In the genomic region with DNA sequence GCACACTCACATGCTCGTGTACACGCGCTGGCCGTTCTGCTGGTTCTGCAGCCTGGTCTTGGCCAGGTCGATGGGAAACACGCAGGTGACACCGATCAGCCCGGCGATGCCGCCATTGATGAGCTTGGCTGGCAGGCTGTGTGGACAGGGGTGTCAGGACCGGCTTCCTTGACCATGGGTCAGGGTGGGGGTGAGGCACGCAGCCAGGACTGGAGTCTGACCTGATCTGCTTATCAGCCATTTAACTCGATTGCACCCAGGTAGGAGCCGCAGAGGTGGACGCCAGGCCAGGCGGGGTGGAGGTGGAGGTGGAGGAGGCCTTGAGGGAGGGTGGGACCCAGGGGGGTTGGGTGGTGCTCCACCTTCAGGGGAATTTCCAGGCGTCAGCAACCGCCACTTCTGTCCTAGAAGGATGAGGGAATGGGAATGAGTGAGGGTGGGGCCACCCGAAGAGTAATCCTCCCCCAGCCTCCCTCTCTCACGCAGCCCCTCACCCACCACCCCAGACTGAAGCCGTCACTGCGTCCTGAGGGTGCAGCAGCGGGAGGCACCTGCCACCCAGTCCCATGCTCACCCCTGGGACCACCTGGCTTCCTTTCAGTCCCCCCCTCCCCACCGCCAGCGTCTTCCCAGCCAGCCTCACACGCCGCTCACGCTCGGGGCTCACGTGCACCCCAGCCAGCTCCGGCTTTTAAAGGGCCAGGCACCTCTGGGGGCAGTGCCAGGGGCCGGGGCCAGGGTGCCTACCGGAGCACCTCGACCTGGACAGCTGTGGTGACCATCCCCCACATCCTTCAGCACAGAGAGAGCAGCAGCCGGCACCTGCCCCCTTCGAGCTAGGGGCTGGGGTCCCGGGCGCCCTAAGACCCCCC, we compare ENCODE assay signal across 9 cellular contexts. TPM values are rescaled to one million over a fixed set of nuclear protein-coding genes. Genes with fewer than 3 reads are reported as not detected.
DNase-seq lines count a peak whose midpoint lies in the region; ATAC-seq and TF ChIP-seq lines count a peak whose summit lies in the region.
"Had no signal": no experiment of that assay in that cellular context is flagged by ENCODE, and none has a peak within 500 bp of the region (broad histone marks: within the 10 kb centered on the region; RNA-seq: fewer than 3 reads in every experiment).

No MANE protein-coding gene starts in this region.

- peak overlapping the region; percentile 94 for H3K4me3 ChIP-seq in SK-N-MC
- peak overlapping the region; percentile 77 for H3K4me3 ChIP-seq in fibroblast of the aortic adventitia (ENCODE audit: low read depth, low read length)

- H3K36me3 Mint-ChIP-seq in T-helper 1 cell treated with Interleukin-12 subunit alpha and Interleukin-12 subunit beta and Interleukin-4 antibody, amounts not matched to agents 30 μg/mL and 1 μg/mL, for 36 hours (ENCODE audit: low read depth), result peaks cover 4% of the 10 kb centered on the region

- H3K27ac Mint-ChIP-seq in T-helper 1 cell treated with Interleukin-12 subunit alpha and Interleukin-12 subunit beta and Interleukin-4 antibody, amounts not matched to agents 30 μg/mL and 1 μg/mL, for 36 hours, result no peak overlapping the region

- no peak for TF ChIP-seq CTCF in fibroblast of the aortic adventitia (IDR thresholded peaks at IDR 0.05; ENCODE audit: insufficient read depth, low read length)

- H3K9me3 Mint-ChIP-seq in T-helper 1 cell treated with Interleukin-12 subunit alpha and Interleukin-12 subunit beta and Interleukin-4 antibody, amounts not matched to agents 30 μg/mL and 1 μg/mL, for 36 hours, result no peaks in the 10 kb centered on the region
- H3K9me3 Mint-ChIP-seq: CD14-positive monocyte had no signal

- no peak overlapping the region for H3K27ac ChIP-seq in SK-N-MC
- peak overlapping the region; percentile 61 for H3K27ac ChIP-seq in temporal lobe (ENCODE audit: low read depth, low read length)

- peaks cover 8% of the 10 kb centered on the region for H3K4me1 Mint-ChIP-seq in T-helper 1 cell treated with Interleukin-12 subunit alpha and Interleukin-12 subunit beta and Interleukin-4 antibody, amounts not matched to agents 30 μg/mL and 1 μg/mL, for 36 hours (ENCODE audit: low read depth)

- no peak overlapping the region for H3K9ac ChIP-seq in SK-N-MC (ENCODE audit: insufficient read length)

- no peaks in the 10 kb centered on the region for H3K9me3 ChIP-seq in SK-N-MC (ENCODE audit: low read depth, low read length)

- ATAC-seq in HG03025 (IDR thresholded peaks at IDR 0.05; ENCODE audit: low FRiP score, unreplicated experiment) (no peak), GM18868 (IDR thresholded peaks at IDR 0.05; ENCODE audit: unreplicated experiment) (no peak), HG02840 (IDR thresholded peaks at IDR 0.05; ENCODE audit: low FRiP score, unreplicated experiment) (no peak)

- DNase-seq in T-helper 1 cell (no peak), SK-N-MC (ENCODE audit: low read depth, low spot score) (no peak), fibroblast of the aortic adventitia (ENCODE audit: low read depth) (no peak)

- H3K4me3 Mint-ChIP-seq in T-helper 1 cell treated with Interleukin-12 subunit alpha and Interleukin-12 subunit beta and Interleukin-4 antibody, amounts not matched to agents 30 μg/mL and 1 μg/mL, for 36 hours, result peak overlapping the region; percentile 48

- H3K27me3 Mint-ChIP-seq in T-helper 1 cell treated with Interleukin-12 subunit alpha and Interleukin-12 subunit beta and Interleukin-4 antibody, amounts not matched to agents 30 μg/mL and 1 μg/mL, for 36 hours (ENCODE audit: low read depth), result no peaks in the 10 kb centered on the region

- no peaks in the 10 kb centered on the region; the same call in 1 of the 2 replicates for H3K36me3 ChIP-seq in SK-N-MC (ENCODE audit: insufficient read depth, low read length)

RNA-seq across cellular contexts. Expression of a gene that starts 3.1 kb away (rescaled TPM):
- total RNA-seq in fibroblast of the aortic adventitia (ENCODE audit: low replicate concordance) (16.7 and 17.6 TPM in 2 replicates), temporal lobe (19.7 TPM)

RNA-seq across cellular contexts. Expression of a gene that starts 5.1 kb away (rescaled TPM):
- total RNA-seq in fibroblast of the aortic adventitia (ENCODE audit: low replicate concordance) (0.65 and 1.2 TPM in 2 replicates), temporal lobe (8.6 TPM)

RNA-seq across cellular contexts. Expression of a gene that starts 10.0 kb away (rescaled TPM):
- total RNA-seq in fibroblast of the aortic adventitia (ENCODE audit: low replicate concordance) (6.3 and 8.8 TPM in 2 replicates), temporal lobe (4.9 TPM)

RNA-seq across cellular contexts. Expression of a gene that starts 14.8 kb away (rescaled TPM):
- total RNA-seq in fibroblast of the aortic adventitia (ENCODE audit: low replicate concordance) (99.4 and 841 TPM in 2 replicates), temporal lobe (250 TPM)

RNA-seq across cellular contexts. Expression of a gene that starts 17.7 kb away (rescaled TPM):
- total RNA-seq in fibroblast of the aortic adventitia (ENCODE audit: low replicate concordance), result 40.6 and 53.4 TPM in 2 replicates
- 24.8 TPM for total RNA-seq in temporal lobe
